ENCODE assay signal across 29 cellular contexts in genomic region chr16:5378531-5378930, GRCh38.
"Had no signal": no experiment of that assay in that cellular context is flagged by ENCODE, and none has a peak within 500 bp of the region (broad histone marks: within the 10 kb centered on the region; RNA-seq: fewer than 3 reads in every experiment).

No MANE protein-coding gene starts in this region.

- H3K4me2 ChIP-seq: neural progenitor cell, smooth muscle cell had no signal

- H3K9ac ChIP-seq: neural progenitor cell, parathyroid adenoma had no signal

- ATAC-seq: naive thymus-derived CD4-positive, alpha-beta T cell; natural killer cell; psoas muscle; right cardiac atrium; sciatic nerve; stimulated activated memory B cell treated with anti-CD40 and anti-IgM and Interleukin-4, amounts not matched to agents 10 μg/mL and 1 μg/mL and 100 μg/mL, for 72 hours; stimulated activated naive CD8-positive, alpha-beta T cell treated with anti-CD3 and anti-CD28 coated beads, Interleukin-15, amount 100 ng/mL, for 72 hours; stimulated activated naive CD8-positive, alpha-beta T cell treated with anti-CD3 and anti-CD28 coated beads, Interleukin-15, Interleukin-2, amounts not matched to agents 100 U/mL and 50 U/mL, for 24 hours; upper lobe of right lung had no signal

- H3K36me3 ChIP-seq: neural progenitor cell, ovary, spleen, suprapubic skin, tibial artery, transverse colon, upper lobe of right lung, vagina had no signal

- H3K27ac ChIP-seq: neural progenitor cell, ovary, parathyroid adenoma, psoas muscle, skin epidermis, spleen, suprapubic skin, testis, tibial artery, transverse colon, upper lobe of right lung, vagina had no signal

- H3K4me3 ChIP-seq: neural progenitor cell, ovary, psoas muscle, skin epidermis, smooth muscle cell, spleen, suprapubic skin, testis, tibial artery, transverse colon, upper lobe of right lung, vagina had no signal

- H3K4me1 ChIP-seq: neural progenitor cell, parathyroid adenoma, psoas muscle, suprapubic skin, testis, tibial artery, transverse colon, upper lobe of right lung, vagina had no signal

- H2AFZ ChIP-seq: neural progenitor cell, parathyroid adenoma had no signal

- H3K79me2 ChIP-seq: parathyroid adenoma had no signal

- DNase-seq: naive thymus-derived CD4-positive, alpha-beta T cell; natural killer cell; occipital lobe; ovary; posterior cingulate gyrus; psoas muscle; right cardiac atrium; spleen; stimulated activated CD4-positive, alpha-beta T cell treated with anti-CD3 and anti-CD28 coated beads, Interleukin-12 subunit alpha, Interleukin-12 subunit beta, amount 100 ng/mL, for 4 hours; stimulated activated CD4-positive, alpha-beta T cell treated with anti-CD3 and anti-CD28 coated beads, Interleukin-1b, Interleukin-23, amount 100 ng/mL, for 48 hours; stimulated activated CD4-positive, alpha-beta T cell treated with anti-CD3 and anti-CD28 coated beads, Interleukin-4, amount 100 ng/mL, for 1 hour; stimulated activated CD4-positive, alpha-beta T cell treated with anti-CD3 and anti-CD28 coated beads, Interleukin-4, amount 100 ng/mL, for 4 hours; stimulated activated CD8-positive, alpha-beta memory T cell treated with anti-CD3 and anti-CD28 coated beads, Interleukin-4, amount 100 ng/mL, for 48 hours; stimulated activated naive CD4-positive, alpha-beta T cell; stimulated activated naive CD8-positive, alpha-beta T cell treated with anti-CD3 and anti-CD28 coated beads, Interleukin-15, amount 100 ng/mL, for 72 hours; stimulated activated naive CD8-positive, alpha-beta T cell treated with anti-CD3 and anti-CD28 coated beads, Interleukin-15, Interleukin-2, amounts not matched to agents 100 U/mL and 50 U/mL, for 24 hours; substantia nigra; testis; tibial artery; transverse colon; upper lobe of right lung had no signal

- H3K27me3 ChIP-seq: neural progenitor cell, ovary, suprapubic skin, testis, tibial artery, transverse colon, vagina had no signal

- H3K9me3 ChIP-seq: ovary, psoas muscle, suprapubic skin, testis, tibial artery, transverse colon, upper lobe of right lung, vagina had no signal
